1 cellular context compared by ENCODE assay signal in the genomic region with DNA sequence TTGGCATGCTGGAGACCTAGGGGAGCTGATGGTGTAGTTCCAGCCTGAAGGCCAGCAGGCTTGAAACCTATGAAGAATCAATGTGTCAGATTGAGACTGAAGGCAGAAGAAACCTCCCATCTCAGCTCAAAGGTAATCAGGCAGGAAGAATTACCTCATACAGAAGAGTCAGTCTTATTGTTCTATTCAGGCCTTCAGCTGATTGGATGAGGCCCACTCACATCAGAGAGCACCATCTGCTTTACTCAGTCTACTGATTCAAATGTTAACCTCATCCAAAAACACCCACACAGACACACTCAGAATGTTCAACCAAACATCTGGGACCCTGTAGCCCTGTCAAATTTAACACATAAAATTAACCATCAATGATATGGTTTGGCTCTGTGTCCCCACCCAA.
TF ChIP-seq lines count a peak whose summit lies in the region.

No MANE protein-coding gene starts in this region.

TF ChIP-seq in GM12878, 131 proteins besides CTCF, POLR2A, EP300 and RAD21:
- TF ChIP-seq, protein P1, sequence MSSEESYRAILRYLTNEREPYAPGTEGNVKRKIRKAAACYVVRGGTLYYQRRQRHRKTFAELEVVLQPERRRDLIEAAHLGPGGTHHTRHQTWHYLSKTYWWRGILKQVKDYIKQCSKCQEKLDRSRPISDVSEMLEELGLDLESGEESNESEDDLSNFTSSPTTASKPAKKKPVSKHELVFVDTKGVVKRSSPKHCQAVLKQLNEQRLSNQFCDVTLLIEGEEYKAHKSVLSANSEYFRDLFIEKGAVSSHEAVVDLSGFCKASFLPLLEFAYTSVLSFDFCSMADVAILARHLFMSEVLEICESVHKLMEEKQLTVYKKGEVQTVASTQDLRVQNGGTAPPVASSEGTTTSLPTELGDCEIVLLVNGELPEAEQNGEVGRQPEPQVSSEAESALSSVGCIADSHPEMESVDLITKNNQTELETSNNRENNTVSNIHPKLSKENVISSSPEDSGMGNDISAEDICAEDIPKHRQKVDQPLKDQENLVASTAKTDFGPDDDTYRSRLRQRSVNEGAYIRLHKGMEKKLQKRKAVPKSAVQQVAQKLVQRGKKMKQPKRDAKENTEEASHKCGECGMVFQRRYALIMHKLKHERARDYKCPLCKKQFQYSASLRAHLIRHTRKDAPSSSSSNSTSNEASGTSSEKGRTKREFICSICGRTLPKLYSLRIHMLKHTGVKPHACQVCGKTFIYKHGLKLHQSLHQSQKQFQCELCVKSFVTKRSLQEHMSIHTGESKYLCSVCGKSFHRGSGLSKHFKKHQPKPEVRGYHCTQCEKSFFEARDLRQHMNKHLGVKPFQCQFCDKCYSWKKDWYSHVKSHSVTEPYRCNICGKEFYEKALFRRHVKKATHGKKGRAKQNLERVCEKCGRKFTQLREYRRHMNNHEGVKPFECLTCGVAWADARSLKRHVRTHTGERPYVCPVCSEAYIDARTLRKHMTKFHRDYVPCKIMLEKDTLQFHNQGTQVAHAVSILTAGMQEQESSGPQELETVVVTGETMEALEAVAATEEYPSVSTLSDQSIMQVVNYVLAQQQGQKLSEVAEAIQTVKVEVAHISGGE (CRISPR knock-in tag; IDR thresholded peaks at IDR 0.05) = no peak
- TF ChIP-seq, protein P2, sequence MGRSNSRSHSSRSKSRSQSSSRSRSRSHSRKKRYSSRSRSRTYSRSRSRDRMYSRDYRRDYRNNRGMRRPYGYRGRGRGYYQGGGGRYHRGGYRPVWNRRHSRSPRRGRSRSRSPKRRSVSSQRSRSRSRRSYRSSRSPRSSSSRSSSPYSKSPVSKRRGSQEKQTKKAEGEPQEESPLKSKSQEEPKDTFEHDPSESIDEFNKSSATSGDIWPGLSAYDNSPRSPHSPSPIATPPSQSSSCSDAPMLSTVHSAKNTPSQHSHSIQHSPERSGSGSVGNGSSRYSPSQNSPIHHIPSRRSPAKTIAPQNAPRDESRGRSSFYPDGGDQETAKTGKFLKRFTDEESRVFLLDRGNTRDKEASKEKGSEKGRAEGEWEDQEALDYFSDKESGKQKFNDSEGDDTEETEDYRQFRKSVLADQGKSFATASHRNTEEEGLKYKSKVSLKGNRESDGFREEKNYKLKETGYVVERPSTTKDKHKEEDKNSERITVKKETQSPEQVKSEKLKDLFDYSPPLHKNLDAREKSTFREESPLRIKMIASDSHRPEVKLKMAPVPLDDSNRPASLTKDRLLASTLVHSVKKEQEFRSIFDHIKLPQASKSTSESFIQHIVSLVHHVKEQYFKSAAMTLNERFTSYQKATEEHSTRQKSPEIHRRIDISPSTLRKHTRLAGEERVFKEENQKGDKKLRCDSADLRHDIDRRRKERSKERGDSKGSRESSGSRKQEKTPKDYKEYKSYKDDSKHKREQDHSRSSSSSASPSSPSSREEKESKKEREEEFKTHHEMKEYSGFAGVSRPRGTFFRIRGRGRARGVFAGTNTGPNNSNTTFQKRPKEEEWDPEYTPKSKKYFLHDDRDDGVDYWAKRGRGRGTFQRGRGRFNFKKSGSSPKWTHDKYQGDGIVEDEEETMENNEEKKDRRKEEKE (IDR thresholded peaks at IDR 0.05) = no peak
- TF ChIP-seq ZZZ3 (IDR thresholded peaks at IDR 0.05; ENCODE audit: control insufficient read depth, insufficient read length, low read depth) = no peak
TF ChIP-seq in GM12878: peak in this region for 0.
